ENCODE assay signal across 12 cellular contexts in genomic region chr15:92101706-92102434, GRCh38.
A peak's percentile ranks its signal among the peaks of the same experiment; 100 is the strongest.
DNase-seq lines count a peak whose midpoint lies in the region; ATAC-seq, FAIRE-seq and TF ChIP-seq lines count a peak whose summit lies in the region.
"Had no signal": no experiment of that assay in that cellular context is flagged by ENCODE, and none has a peak within 500 bp of the region (broad histone marks: within the 10 kb centered on the region; RNA-seq: fewer than 3 reads in every experiment).

No MANE protein-coding gene starts in this region.

- no peaks in the 10 kb centered on the region for H3K79me2 ChIP-seq in OCI-LY3 (ENCODE audit: low read length)

- peaks cover 32% of the 10 kb centered on the region for H3K4me1 Mint-ChIP-seq in activated T-cell treated with anti-CD3 and anti-CD28 coated beads, Interleukin-2, amount 50 U/mL, for 72 hours (ENCODE audit: low read depth)

- H3K4me2 ChIP-seq in OCI-LY3 (ENCODE audit: low read length) = peak overlapping the region; percentile 84

- peak overlapping the region; percentile 70 for H3K27ac Mint-ChIP-seq in activated T-cell treated with anti-CD3 and anti-CD28 coated beads, Interleukin-2, amount 50 U/mL, for 72 hours
- H3K27ac Mint-ChIP-seq: activated B cell treated with CpG ODN at 0.5 μM for 24 hours had no signal

- H3K4me1 ChIP-seq in OCI-LY3 (ENCODE audit: low read length) = peaks cover 40% of the 10 kb centered on the region
- peaks cover 0 to 2% of the 10 kb centered on the region in 2 donors for H3K4me1 ChIP-seq in small intestine (ENCODE audit: control insufficient read depth in 2 of 2, insufficient read depth in 1 of 2, low read depth in 1 of 2, low read length in 1 of 2)
- peaks cover 0 to 8% (median 0%) of the 10 kb centered on the region in 4 donors for H3K4me1 ChIP-seq in tibial nerve
- H3K4me1 ChIP-seq: suprapubic skin had no signal

- no peak for ATAC-seq in activated T-cell treated with anti-CD3 and anti-CD28 coated beads, Interleukin-2, amount 50 U/mL, for 72 hours (replicated peaks in 1 of 2)
- ATAC-seq in HG02884 (IDR thresholded peaks at IDR 0.05; ENCODE audit: unreplicated experiment) = peak; percentile 49

- no peaks in the 10 kb centered on the region for H3K27me3 Mint-ChIP-seq in activated T-cell treated with anti-CD3 and anti-CD28 coated beads, Interleukin-2, amount 50 U/mL, for 72 hours (ENCODE audit: low read depth)
- H3K27me3 Mint-ChIP-seq: activated B cell treated with CpG ODN at 0.5 μM for 24 hours had no signal

- no peaks in the 10 kb centered on the region for H3K36me3 Mint-ChIP-seq in activated T-cell treated with anti-CD3 and anti-CD28 coated beads, Interleukin-2, amount 50 U/mL, for 72 hours (ENCODE audit: insufficient read depth in 2 of 2)

- no peak for TF ChIP-seq POLR2A in tibial nerve (IDR thresholded peaks at IDR 0.05)

- peak overlapping the region; percentile 35; the same call in 1 of the 2 replicates for H3K9ac ChIP-seq in OCI-LY3 (ENCODE audit: low read length)

- H3K27me3 ChIP-seq in OCI-LY3 (ENCODE audit: low read depth, low read length) (peaks cover 14% of the 10 kb centered on the region), small intestine (ENCODE audit: control insufficient read depth in 2 of 2, insufficient read depth in 2 of 2, low read length in 2 of 2) (no peaks in the 10 kb centered on the region), tibial nerve (no peaks in the 10 kb centered on the region)
- H3K27me3 ChIP-seq: suprapubic skin had no signal

- no peaks in the 10 kb centered on the region for H3K36me3 ChIP-seq in OCI-LY3 (replicated peaks; ENCODE audit: low read depth, low read length)
- no peaks in the 10 kb centered on the region for H3K36me3 ChIP-seq in small intestine (ENCODE audit: control insufficient read depth in 2 of 2, insufficient read depth in 2 of 2, low read length in 2 of 2)
- peaks cover 0 to 12% (median 0%) of the 10 kb centered on the region in 3 donors for H3K36me3 ChIP-seq in tibial nerve

- H2AFZ ChIP-seq in OCI-LY3 (ENCODE audit: low read depth, low read length) = peak overlapping the region; percentile 22; the same call in 1 of the 2 replicates

- FAIRE-seq in small intestine (lab: Jason Lieb, UNC) = no peak

- H3K9me3 ChIP-seq in OCI-LY3 (ENCODE audit: insufficient read depth, low read length) (no peaks in the 10 kb centered on the region), small intestine (ENCODE audit: control insufficient read depth, low read depth) (no peaks in the 10 kb centered on the region), tibial nerve (no peaks in the 10 kb centered on the region)
- H3K9me3 ChIP-seq: suprapubic skin had no signal

- 57 to 71% (median 71%) methylated on average over 9 of the region's 9 CpGs for WGBS in small intestine, 3 donors
- WGBS in tibial nerve, 2 donors = 86 to 87% methylated on average over 9 of the region's 9 CpGs

- H3K4me3 Mint-ChIP-seq in activated T-cell treated with anti-CD3 and anti-CD28 coated beads, Interleukin-2, amount 50 U/mL, for 72 hours = peak overlapping the region in 1 of 2 donors; percentile 13
- H3K4me3 Mint-ChIP-seq: activated B cell treated with CpG ODN at 0.5 μM for 24 hours had no signal

- no peaks in the 10 kb centered on the region for H4K20me1 ChIP-seq in OCI-LY3 (ENCODE audit: insufficient read depth, low read length)

- TF ChIP-seq EP300 in tibial nerve (IDR thresholded peaks at IDR 0.05) = no peak

- H3K27ac ChIP-seq in OCI-LY3 (ENCODE audit: low read length) (peak overlapping the region; percentile 66), small intestine (ENCODE audit: low read depth in 1 of 2, low read length in 1 of 2) (no peak overlapping the region), tibial nerve (no peak overlapping the region)
- H3K27ac ChIP-seq: suprapubic skin had no signal

- H3K4me3 ChIP-seq in OCI-LY3 (ENCODE audit: low read length) = peak overlapping the region; percentile 52
- no peak overlapping the region for H3K4me3 ChIP-seq in small intestine (ENCODE audit: low read depth in 1 of 2, low read length in 2 of 2)
- H3K4me3 ChIP-seq in tibial nerve = no peak overlapping the region
- H3K4me3 ChIP-seq: suprapubic skin had no signal

- no peak for DNase-seq in activated T-cell treated with anti-CD3 and anti-CD28 coated beads, Interleukin-2, amount 50 U/mL, for 72 hours
- no peak for DNase-seq in activated T-cell treated with anti-CD3 and anti-CD28 coated beads, Interleukin-2, amount 50 U/mL, for 48 hours
- DNase-seq in small intestine (peak; percentile 4), NCI-H1694 treated with DMSO at 0.1 percent for 48 hours (lab: John Stamatoyannopoulos, UW) (no peak), tibial nerve (ENCODE audit: low spot score in 2 of 2) (no peak), NCI-H526 treated with DMSO at 0.1 percent for 48 hours (lab: John Stamatoyannopoulos, UW) (no peak)
- DNase-seq: activated B cell treated with CpG ODN at 0.5 μM for 24 hours; erythroblast; stimulated activated CD4-positive, alpha-beta T cell treated with anti-CD3 and anti-CD28 coated beads, Interleukin-2, amount 100 ng/mL, for 24 hours had no signal

- no peak for TF ChIP-seq CTCF in OCI-LY3 (IDR thresholded peaks at IDR 0.05; ENCODE audit: low read depth, low read length)
- no peak for TF ChIP-seq CTCF in tibial nerve (IDR thresholded peaks at IDR 0.05)

- H3K9me3 Mint-ChIP-seq in activated T-cell treated with anti-CD3 and anti-CD28 coated beads, Interleukin-2, amount 50 U/mL, for 72 hours = no peaks in the 10 kb centered on the region
- H3K9me3 Mint-ChIP-seq: activated B cell treated with CpG ODN at 0.5 μM for 24 hours had no signal
